In the genomic region with DNA sequence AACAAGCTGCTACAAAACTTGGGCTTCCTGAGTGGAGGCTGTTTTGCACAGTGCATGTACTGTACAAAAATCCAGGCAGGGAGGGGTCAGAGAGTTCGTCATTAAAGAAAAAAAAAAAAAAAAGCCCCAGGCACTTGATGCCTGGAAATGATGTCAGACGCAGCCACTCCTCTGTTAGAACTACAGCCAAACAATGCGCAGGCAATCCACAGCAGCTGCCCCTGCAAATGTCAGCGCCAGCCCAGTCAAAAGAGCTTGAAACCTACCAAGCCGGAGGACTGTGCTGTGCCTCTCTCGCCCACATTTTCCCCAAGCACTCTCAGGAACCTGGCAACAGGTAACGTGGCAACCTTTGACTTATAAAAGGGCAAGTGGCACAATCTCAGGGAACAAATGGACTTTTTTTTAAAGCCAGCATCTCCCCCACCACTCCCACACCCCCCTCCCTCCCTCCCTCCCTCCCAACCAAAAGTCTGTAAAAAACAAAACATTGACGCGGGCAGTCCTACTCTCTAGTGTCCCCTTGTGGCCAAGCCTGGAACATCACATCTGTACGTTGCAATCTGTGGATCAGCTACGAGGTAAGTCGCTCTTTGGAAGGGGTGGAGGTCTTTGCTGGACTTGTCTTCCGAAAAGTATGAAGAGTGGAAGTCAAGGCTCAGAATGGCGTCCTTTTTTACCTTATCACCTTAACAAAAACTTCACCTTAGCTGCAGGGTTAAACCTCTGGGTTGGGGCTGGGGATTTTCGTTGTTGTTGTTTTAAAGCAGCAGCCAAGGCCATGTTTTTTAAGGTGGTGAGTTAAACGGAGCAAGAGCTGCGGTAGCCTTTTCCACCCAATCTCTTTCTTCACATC, we compare ENCODE assay signal across 1 cellular context.
TF ChIP-seq lines count a peak whose summit lies in the region.

No MANE protein-coding gene starts in this region.

TF ChIP-seq in GM12878, 131 proteins besides CTCF, POLR2A, EP300 and RAD21 (continued from another document and continues in another):
- TF ChIP-seq, protein P1, sequence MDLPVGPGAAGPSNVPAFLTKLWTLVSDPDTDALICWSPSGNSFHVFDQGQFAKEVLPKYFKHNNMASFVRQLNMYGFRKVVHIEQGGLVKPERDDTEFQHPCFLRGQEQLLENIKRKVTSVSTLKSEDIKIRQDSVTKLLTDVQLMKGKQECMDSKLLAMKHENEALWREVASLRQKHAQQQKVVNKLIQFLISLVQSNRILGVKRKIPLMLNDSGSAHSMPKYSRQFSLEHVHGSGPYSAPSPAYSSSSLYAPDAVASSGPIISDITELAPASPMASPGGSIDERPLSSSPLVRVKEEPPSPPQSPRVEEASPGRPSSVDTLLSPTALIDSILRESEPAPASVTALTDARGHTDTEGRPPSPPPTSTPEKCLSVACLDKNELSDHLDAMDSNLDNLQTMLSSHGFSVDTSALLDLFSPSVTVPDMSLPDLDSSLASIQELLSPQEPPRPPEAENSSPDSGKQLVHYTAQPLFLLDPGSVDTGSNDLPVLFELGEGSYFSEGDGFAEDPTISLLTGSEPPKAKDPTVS (IDR thresholded peaks at IDR 0.05; ENCODE audit: low read depth, low read length), result no peak
- TF ChIP-seq RELA (IDR thresholded peaks at IDR 0.05; ENCODE audit: borderline replicate concordance, partially characterized antibody) (no peak), SP1 (IDR thresholded peaks at IDR 0.05; ENCODE audit: low read depth, low read length) (peak; percentile 10), ASH2L (IDR thresholded peaks at IDR 0.05; ENCODE audit: borderline replicate concordance, low read depth) (0 out of 2 replicates have a peak, but pooled peaks have one; percentile 73), RUNX3 (IDR thresholded peaks at IDR 0.05; ENCODE audit: low read length) (no peak; the same call in none of the 2 replicates), NR2F1 (conservative IDR thresholded peaks at IDR 0.05) (no peak), JUNB (IDR thresholded peaks at IDR 0.05) (no peak), EED (IDR thresholded peaks at IDR 0.05; ENCODE audit: low read depth) (0 out of 2 replicates have a peak, but pooled peaks have one; percentile 13), CEBPZ (IDR thresholded peaks at IDR 0.05; ENCODE audit: low read depth, low read length) (no peak), CHD4 (IDR thresholded peaks at IDR 0.05) (no peak), MYB (IDR thresholded peaks at IDR 0.05; ENCODE audit: borderline replicate concordance, low read depth, low read length) (no peak), PRDM15 (CRISPR knock-in tag; IDR thresholded peaks at IDR 0.05) (no peak), NRF1 (conservative IDR thresholded peaks at IDR 0.05; ENCODE audit: low read depth, low read length) (peak; percentile 42; the same call in 1 of the 2 replicates), TAF1 (IDR thresholded peaks at IDR 0.05; ENCODE audit: borderline replicate concordance, low read depth, low read length) (peak; percentile 23; the same call in 1 of the 2 replicates), ZNF217 (IDR thresholded peaks at IDR 0.05) (no peak), MTA3 (IDR thresholded peaks at IDR 0.05; ENCODE audit: borderline replicate concordance, low read length) (no peak), ESRRA (IDR thresholded peaks at IDR 0.05; ENCODE audit: low read length) (no peak), CBFB (IDR thresholded peaks at IDR 0.05; ENCODE audit: low read depth) (0 out of 2 replicates have a peak, but pooled peaks have one; percentile 28), MXI1 (IDR thresholded peaks at IDR 0.05; ENCODE audit: low read depth, low read length) (no peak; the same call in 1 of the 2 replicates), ZBTB4 (CRISPR knock-in tag; IDR thresholded peaks at IDR 0.05) (no peak), IKZF1 (conservative IDR thresholded peaks at IDR 0.05) (no peak), PBX3 (IDR thresholded peaks at IDR 0.05; ENCODE audit: insufficient replicate concordance, low read depth, low read length) (no peak), TARDBP (IDR thresholded peaks at IDR 0.05; ENCODE audit: borderline replicate concordance) (peak; percentile 68), CREM (IDR thresholded peaks at IDR 0.05; ENCODE audit: low read depth) (peak; percentile 69), CREB1 (IDR thresholded peaks at IDR 0.05; ENCODE audit: low read depth) (peak; percentile 82)
- TF ChIP-seq, protein P2, sequence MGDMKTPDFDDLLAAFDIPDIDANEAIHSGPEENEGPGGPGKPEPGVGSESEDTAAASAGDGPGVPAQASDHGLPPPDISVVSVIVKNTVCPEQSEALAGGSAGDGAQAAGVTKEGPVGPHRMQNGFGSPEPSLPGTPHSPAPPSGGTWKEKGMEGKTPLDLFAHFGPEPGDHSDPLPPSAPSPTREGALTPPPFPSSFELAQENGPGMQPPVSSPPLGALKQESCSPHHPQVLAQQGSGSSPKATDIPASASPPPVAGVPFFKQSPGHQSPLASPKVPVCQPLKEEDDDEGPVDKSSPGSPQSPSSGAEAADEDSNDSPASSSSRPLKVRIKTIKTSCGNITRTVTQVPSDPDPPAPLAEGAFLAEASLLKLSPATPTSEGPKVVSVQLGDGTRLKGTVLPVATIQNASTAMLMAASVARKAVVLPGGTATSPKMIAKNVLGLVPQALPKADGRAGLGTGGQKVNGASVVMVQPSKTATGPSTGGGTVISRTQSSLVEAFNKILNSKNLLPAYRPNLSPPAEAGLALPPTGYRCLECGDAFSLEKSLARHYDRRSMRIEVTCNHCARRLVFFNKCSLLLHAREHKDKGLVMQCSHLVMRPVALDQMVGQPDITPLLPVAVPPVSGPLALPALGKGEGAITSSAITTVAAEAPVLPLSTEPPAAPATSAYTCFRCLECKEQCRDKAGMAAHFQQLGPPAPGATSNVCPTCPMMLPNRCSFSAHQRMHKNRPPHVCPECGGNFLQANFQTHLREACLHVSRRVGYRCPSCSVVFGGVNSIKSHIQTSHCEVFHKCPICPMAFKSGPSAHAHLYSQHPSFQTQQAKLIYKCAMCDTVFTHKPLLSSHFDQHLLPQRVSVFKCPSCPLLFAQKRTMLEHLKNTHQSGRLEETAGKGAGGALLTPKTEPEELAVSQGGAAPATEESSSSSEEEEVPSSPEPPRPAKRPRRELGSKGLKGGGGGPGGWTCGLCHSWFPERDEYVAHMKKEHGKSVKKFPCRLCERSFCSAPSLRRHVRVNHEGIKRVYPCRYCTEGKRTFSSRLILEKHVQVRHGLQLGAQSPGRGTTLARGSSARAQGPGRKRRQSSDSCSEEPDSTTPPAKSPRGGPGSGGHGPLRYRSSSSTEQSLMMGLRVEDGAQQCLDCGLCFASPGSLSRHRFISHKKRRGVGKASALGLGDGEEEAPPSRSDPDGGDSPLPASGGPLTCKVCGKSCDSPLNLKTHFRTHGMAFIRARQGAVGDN (IDR thresholded peaks at IDR 0.05), result no peak
- TF ChIP-seq, protein P3, sequence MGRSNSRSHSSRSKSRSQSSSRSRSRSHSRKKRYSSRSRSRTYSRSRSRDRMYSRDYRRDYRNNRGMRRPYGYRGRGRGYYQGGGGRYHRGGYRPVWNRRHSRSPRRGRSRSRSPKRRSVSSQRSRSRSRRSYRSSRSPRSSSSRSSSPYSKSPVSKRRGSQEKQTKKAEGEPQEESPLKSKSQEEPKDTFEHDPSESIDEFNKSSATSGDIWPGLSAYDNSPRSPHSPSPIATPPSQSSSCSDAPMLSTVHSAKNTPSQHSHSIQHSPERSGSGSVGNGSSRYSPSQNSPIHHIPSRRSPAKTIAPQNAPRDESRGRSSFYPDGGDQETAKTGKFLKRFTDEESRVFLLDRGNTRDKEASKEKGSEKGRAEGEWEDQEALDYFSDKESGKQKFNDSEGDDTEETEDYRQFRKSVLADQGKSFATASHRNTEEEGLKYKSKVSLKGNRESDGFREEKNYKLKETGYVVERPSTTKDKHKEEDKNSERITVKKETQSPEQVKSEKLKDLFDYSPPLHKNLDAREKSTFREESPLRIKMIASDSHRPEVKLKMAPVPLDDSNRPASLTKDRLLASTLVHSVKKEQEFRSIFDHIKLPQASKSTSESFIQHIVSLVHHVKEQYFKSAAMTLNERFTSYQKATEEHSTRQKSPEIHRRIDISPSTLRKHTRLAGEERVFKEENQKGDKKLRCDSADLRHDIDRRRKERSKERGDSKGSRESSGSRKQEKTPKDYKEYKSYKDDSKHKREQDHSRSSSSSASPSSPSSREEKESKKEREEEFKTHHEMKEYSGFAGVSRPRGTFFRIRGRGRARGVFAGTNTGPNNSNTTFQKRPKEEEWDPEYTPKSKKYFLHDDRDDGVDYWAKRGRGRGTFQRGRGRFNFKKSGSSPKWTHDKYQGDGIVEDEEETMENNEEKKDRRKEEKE (IDR thresholded peaks at IDR 0.05), result no peak
- TF ChIP-seq, protein P4, sequence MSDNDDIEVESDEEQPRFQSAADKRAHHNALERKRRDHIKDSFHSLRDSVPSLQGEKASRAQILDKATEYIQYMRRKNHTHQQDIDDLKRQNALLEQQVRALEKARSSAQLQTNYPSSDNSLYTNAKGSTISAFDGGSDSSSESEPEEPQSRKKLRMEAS (IDR thresholded peaks at IDR 0.05; ENCODE audit: low read depth, low read length), result 0 out of 2 replicates have a peak, but pooled peaks have one; percentile 24
